Comparison of ENCODE assay signal across 13 cellular contexts in the genomic region with DNA sequence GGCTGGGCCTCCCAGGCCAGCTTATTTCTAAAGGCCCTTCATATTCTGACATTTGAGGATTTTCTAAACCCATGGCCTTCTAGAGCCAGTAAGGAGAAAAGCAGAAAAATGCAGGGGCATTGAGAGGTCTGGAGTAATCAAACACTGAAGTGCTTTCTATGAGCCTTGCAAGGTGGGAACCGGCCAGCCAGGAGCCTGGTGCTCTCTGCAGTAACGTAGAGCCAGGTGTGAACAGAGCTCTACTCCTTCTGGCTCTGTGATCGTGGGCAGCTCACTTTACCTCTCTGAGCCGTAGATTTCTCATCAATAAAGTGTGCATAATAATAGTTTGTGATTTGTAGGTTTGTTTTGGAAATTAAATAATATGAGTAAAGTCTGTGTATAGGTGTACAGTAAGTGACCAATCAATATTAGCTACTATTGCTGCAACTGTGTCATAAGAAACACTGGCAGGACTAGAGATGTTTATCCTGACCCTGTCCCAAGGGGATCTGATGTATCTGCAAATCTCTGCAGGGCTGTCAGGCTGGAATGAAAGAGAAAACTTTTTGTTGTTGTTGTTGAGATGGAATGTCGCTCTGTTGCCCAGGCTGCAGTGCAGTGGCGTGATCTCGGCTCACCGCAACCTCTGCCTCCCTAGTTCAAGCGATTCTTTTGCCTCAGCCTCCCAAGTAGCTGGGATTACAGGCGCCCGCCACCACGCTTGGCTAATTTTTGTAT. TPM values are rescaled to one million over a fixed set of nuclear protein-coding genes. Genes with fewer than 3 reads are reported as not detected.
DNase-seq lines count a peak whose midpoint lies in the region; ATAC-seq and TF ChIP-seq lines count a peak whose summit lies in the region.
"Had no signal": no experiment of that assay in that cellular context is flagged by ENCODE, and none has a peak within 500 bp of the region (broad histone marks: within the 10 kb centered on the region; RNA-seq: fewer than 3 reads in every experiment).

No MANE protein-coding gene starts in this region.

- H3K4me2 ChIP-seq in fibroblast of lung (ENCODE audit: extremely low read depth, insufficient read depth, low read length) = peak overlapping the region; percentile 88
- H3K4me2 ChIP-seq in parathyroid adenoma (ENCODE audit: low read length) = peak overlapping the region; percentile 51

- ATAC-seq in HG02763 (IDR thresholded peaks at IDR 0.05; ENCODE audit: unreplicated experiment) = no peak
- ATAC-seq: activated CD4-positive, CD25-positive, alpha-beta regulatory T cell treated with anti-CD3 and anti-CD28 coated beads, Interleukin-2, amount 50 U/mL, for 24 hours; effector memory CD8-positive, alpha-beta T cell had no signal

- H3K4me1 ChIP-seq in ACC112 (ENCODE audit: control insufficient read depth, insufficient read depth, low read length, unreplicated experiment) = peaks cover 71% of the 10 kb centered on the region
- peaks cover 66% of the 10 kb centered on the region for H3K4me1 ChIP-seq in fibroblast of lung (ENCODE audit: control insufficient read depth, extremely low read depth, insufficient read depth, low read length)
- peaks cover 57% of the 10 kb centered on the region for H3K4me1 ChIP-seq in parathyroid adenoma

- H3K79me2 ChIP-seq in ACC112 (ENCODE audit: control insufficient read depth, insufficient read depth, low read length, unreplicated experiment) (peaks cover 14% of the 10 kb centered on the region), fibroblast of lung (ENCODE audit: control insufficient read depth, insufficient read depth, low read length) (no peaks in the 10 kb centered on the region), parathyroid adenoma (no peaks in the 10 kb centered on the region)

- TF ChIP-seq CTCF in WI38 (IDR thresholded peaks at IDR 0.05; ENCODE audit: low read depth, low read length) (no peak), fibroblast of lung (conservative IDR thresholded peaks at IDR 0.05 in 1 of 2, IDR thresholded peaks at IDR 0.05 in 1 of 2; ENCODE audit: low read depth in 1 of 2, low read length in 2 of 2) (no peak), parathyroid adenoma (IDR thresholded peaks at IDR 0.05) (no peak)

- H3K27ac Mint-ChIP-seq in activated CD4-positive, alpha-beta memory T cell treated with anti-CD3 and anti-CD28 coated beads for 36 hours = no peak overlapping the region
- H3K27ac Mint-ChIP-seq: effector memory CD8-positive, alpha-beta T cell; IgD-negative memory B cell had no signal

- no peak overlapping the region for H3K4me3 Mint-ChIP-seq in activated CD4-positive, alpha-beta memory T cell treated with anti-CD3 and anti-CD28 coated beads for 36 hours
- H3K4me3 Mint-ChIP-seq: effector memory CD8-positive, alpha-beta T cell; IgD-negative memory B cell had no signal

- no peak overlapping the region for H3K9ac ChIP-seq in fibroblast of lung (ENCODE audit: insufficient read depth, low read length)
- H3K9ac ChIP-seq in parathyroid adenoma = no peak overlapping the region

- no peaks in the 10 kb centered on the region for H3K9me3 Mint-ChIP-seq in activated CD4-positive, alpha-beta memory T cell treated with anti-CD3 and anti-CD28 coated beads for 36 hours
- H3K9me3 Mint-ChIP-seq: effector memory CD8-positive, alpha-beta T cell; IgD-negative memory B cell had no signal

- CTCF ChIA-PET in activated CD4-positive, alpha-beta memory T cell treated with anti-CD3 and anti-CD28 coated beads for 36 hours (lab: Charles Lee) = no interaction called here

- POLR2A ChIA-PET in activated CD4-positive, alpha-beta memory T cell treated with anti-CD3 and anti-CD28 coated beads for 36 hours (lab: Charles Lee) = no interaction called here

- H3K27me3 ChIP-seq in ACC112 (ENCODE audit: insufficient read depth, low read length) = no peaks in the 10 kb centered on the region
- H3K27me3 ChIP-seq in fibroblast of lung (ENCODE audit: control insufficient read depth, insufficient read depth, low read length) = no peaks in the 10 kb centered on the region
- no peaks in the 10 kb centered on the region for H3K27me3 ChIP-seq in parathyroid adenoma (ENCODE audit: control insufficient read depth, insufficient read depth, low read length)

- H3K27ac ChIP-seq in ACC112 (ENCODE audit: low read depth, low read length) = peak overlapping the region; percentile 98
- H3K27ac ChIP-seq in fibroblast of lung (ENCODE audit: insufficient read depth, low read length) = peak overlapping the region; percentile 89
- H3K27ac ChIP-seq in parathyroid adenoma = peak overlapping the region; percentile 62

- intact Hi-C loops in activated CD4-positive, alpha-beta memory T cell treated with anti-CD3 and anti-CD28 coated beads for 36 hours (cut with micrococcal nuclease) = no loop called here

- H3K27me3 Mint-ChIP-seq in activated CD4-positive, alpha-beta memory T cell treated with anti-CD3 and anti-CD28 coated beads for 36 hours = peaks cover under 1% of the 10 kb centered on the region
- H3K27me3 Mint-ChIP-seq: IgD-negative memory B cell had no signal

- H4K20me1 ChIP-seq in fibroblast of lung (ENCODE audit: control insufficient read depth, extremely low read depth, insufficient read depth, low read length) = no peaks in the 10 kb centered on the region

- H3K36me3 Mint-ChIP-seq in activated CD4-positive, alpha-beta memory T cell treated with anti-CD3 and anti-CD28 coated beads for 36 hours = no peaks in the 10 kb centered on the region

- DNase-seq in fibroblast of lung (ENCODE audit: low read depth in 2 of 2) = no peak
- no peak for DNase-seq in NCI-H1694 (lab: John Stamatoyannopoulos, UW)
- no peak for DNase-seq in anterior cingulate cortex (lab: John Stamatoyannopoulos, UW)
- DNase-seq in activated CD4-positive, alpha-beta memory T cell treated with anti-CD3 and anti-CD28 coated beads for 36 hours = no peak
- DNase-seq: effector memory CD8-positive, alpha-beta T cell; occipital lobe; RPMI8226 had no signal

- H3K36me3 ChIP-seq in ACC112 (ENCODE audit: insufficient read depth, low read length) (no peaks in the 10 kb centered on the region), fibroblast of lung (ENCODE audit: control insufficient read depth, insufficient read depth, low read length) (peaks cover under 1% of the 10 kb centered on the region), parathyroid adenoma (ENCODE audit: control insufficient read depth, insufficient read depth, low read length) (no peaks in the 10 kb centered on the region)

- H2AFZ ChIP-seq in ACC112 (ENCODE audit: low read length, unreplicated experiment) (no peak overlapping the region), fibroblast of lung (ENCODE audit: low read length) (no peak overlapping the region), parathyroid adenoma (no peak overlapping the region)

- no peaks in the 10 kb centered on the region for H3K9me3 ChIP-seq in fibroblast of lung (ENCODE audit: control insufficient read depth, insufficient read depth, low read depth, low read length)
- H3K9me3 ChIP-seq in parathyroid adenoma (ENCODE audit: control insufficient read depth, low read length) = no peaks in the 10 kb centered on the region

- peak overlapping the region; percentile 74 for H3K4me3 ChIP-seq in ACC112 (ENCODE audit: low read depth, low read length)
- H3K4me3 ChIP-seq in WI38 (ENCODE audit: low read depth, low read length) = peak overlapping the region; percentile 66
- H3K4me3 ChIP-seq in fibroblast of lung (replicated peaks in 1 of 4; ENCODE audit: control extremely low read depth in 1 of 4, insufficient read depth in 1 of 4, low read depth in 3 of 4, low read length in 4 of 4) = peak overlapping the region in 3 of 4 experiments; percentile 22 to 59 (median 37)
- no peak overlapping the region for H3K4me3 ChIP-seq in parathyroid adenoma (ENCODE audit: low read depth, low read length)

- H3K4me1 Mint-ChIP-seq in activated CD4-positive, alpha-beta memory T cell treated with anti-CD3 and anti-CD28 coated beads for 36 hours (ENCODE audit: low read depth) = no peaks in the 10 kb centered on the region

RNA-seq across cellular contexts. Expression of gene SYNPO, which starts 2.7 kb away (rescaled TPM):
- 5.6 and 6.6 TPM in 2 replicates for total RNA-seq in fibroblast of lung
- 9.8 and 10.5 TPM in 2 replicates for polyA plus RNA-seq in fibroblast of lung
- 25.0 and 50.9 TPM in 2 replicates for polyA plus RNA-seq in fibroblast of lung (2012)
- 115 and 181 TPM in 2 replicates for polyA minus RNA-seq in fibroblast of lung (ENCODE audit: low replicate concordance)
- total RNA-seq in activated CD4-positive, alpha-beta memory T cell treated with anti-CD3 and anti-CD28 coated beads for 36 hours = under 1 TPM; 0.10 to 0.14 TPM

RNA-seq across cellular contexts. Expression of gene MYOZ3, which starts 17.9 kb away (rescaled TPM):
- total RNA-seq in fibroblast of lung = 0.33 and 0.77 TPM in 2 replicates
- polyA plus RNA-seq in fibroblast of lung = 0.14 and 0.26 TPM in 2 replicates
- 0.14 and 0.17 TPM in 2 replicates for polyA plus RNA-seq in fibroblast of lung (2012)
- polyA minus RNA-seq in fibroblast of lung (ENCODE audit: low replicate concordance) = 2.4 TPM in 1 of 2 replicates, not detected in the other
- under 1 TPM; 0.07 to 0.21 TPM for total RNA-seq in activated CD4-positive, alpha-beta memory T cell treated with anti-CD3 and anti-CD28 coated beads for 36 hours
- polyA plus RNA-seq: IgD-negative memory B cell had no signal

RNA-seq across cellular contexts. Expression of gene RBM22, which starts 57.7 kb away (rescaled TPM):
- total RNA-seq in fibroblast of lung = 14.1 and 15.4 TPM in 2 replicates
- polyA plus RNA-seq in fibroblast of lung = 36.7 and 51.5 TPM in 2 replicates
- 22.6 and 26.7 TPM in 2 replicates for polyA plus RNA-seq in fibroblast of lung (2012)
- polyA minus RNA-seq in fibroblast of lung (ENCODE audit: low replicate concordance) = 11.7 and 13.3 TPM in 2 replicates
- total RNA-seq in activated CD4-positive, alpha-beta memory T cell treated with anti-CD3 and anti-CD28 coated beads for 36 hours = 10 to 100 TPM; 59.6 to 66.4 TPM
